Comparison of ENCODE assay signal across 8 cellular contexts in the genomic region with DNA sequence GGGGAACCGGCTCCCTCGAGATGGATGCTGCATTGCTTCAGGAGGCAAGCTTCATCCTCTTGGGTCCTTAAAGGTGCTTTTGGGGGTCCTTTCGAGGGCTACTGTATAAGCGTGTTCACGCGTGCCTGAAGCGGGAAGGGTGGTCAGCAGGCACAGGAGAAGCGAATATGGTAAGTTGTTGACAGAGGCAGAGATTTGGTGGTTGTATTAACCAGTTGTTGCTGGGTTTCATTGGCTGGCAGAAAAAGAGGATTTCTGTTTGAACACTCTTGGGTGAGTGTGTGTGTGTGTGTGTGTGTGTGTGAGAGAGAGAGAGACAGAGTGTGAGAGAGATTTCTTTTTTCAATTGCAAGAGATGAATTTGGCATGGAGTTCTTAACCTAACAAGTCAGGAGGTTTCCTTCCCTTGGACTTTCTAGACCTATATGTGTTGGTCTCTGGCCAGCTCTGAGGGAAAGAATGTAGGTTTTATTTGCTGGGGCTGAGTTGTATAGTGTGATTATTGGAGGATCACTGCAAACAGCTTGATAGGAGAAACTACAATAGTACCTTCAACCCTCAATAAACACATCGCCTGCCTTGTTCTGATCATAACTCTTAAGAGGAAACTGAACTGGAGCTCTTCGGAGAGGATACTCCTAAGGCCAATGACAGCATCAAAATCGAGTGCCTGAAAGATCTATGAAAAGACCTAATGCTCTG. TPM values are rescaled to one million over a fixed set of nuclear protein-coding genes. Genes with fewer than 3 reads are reported as not detected.
A peak's percentile ranks its signal among the peaks of the same experiment; 100 is the strongest.
DNase-seq lines count a peak whose midpoint lies in the region; ATAC-seq and TF ChIP-seq lines count a peak whose summit lies in the region.

No MANE protein-coding gene starts in this region.

- no peak for ATAC-seq in CD8-positive, alpha-beta T cell
- peak; percentile 3 for ATAC-seq in omental fat pad (ENCODE audit: low FRiP score)

- WGBS in SK-N-SH (ENCODE audit: low lambda C conversion rate) = 14% methylated on average over 11 of the region's 11 CpGs

- H3K27ac Mint-ChIP-seq in CD8-positive, alpha-beta T cell = peak overlapping the region; percentile 88

- POLR2A ChIA-PET in CD8-positive, alpha-beta T cell (lab: Charles Lee) = interaction anchor here (0.5 to 0.6 kb wide), 2 partner anchors 104 to 435 kb away, joined by 3 read pairs; no protein-coding TSS in a partner anchor
- POLR2A ChIA-PET in SK-N-SH (lab: Yijun Ruan, JAX) = interaction anchor here (1.1 to 1.3 kb wide), 4 partner anchors 68 to 403 kb away, joined by 3 read pairs; a partner anchor contains a TSS

- TF ChIP-seq EP300 in SK-N-SH (IDR thresholded peaks at IDR 0.05; ENCODE audit: borderline replicate concordance in 1 of 2, low read depth in 1 of 2, low read length in 1 of 2) = no peak

- H4K20me1 ChIP-seq in SK-N-SH (ENCODE audit: insufficient read depth) = peaks cover 26% of the 10 kb centered on the region

- H3K36me3 ChIP-seq in CD8-positive, alpha-beta T cell (ENCODE audit: insufficient read depth, low read length) = no peaks in the 10 kb centered on the region
- no peaks in the 10 kb centered on the region for H3K36me3 ChIP-seq in H7 (replicated peaks; ENCODE audit: control insufficient read depth, insufficient read depth, low read length)
- H3K36me3 ChIP-seq in SK-N-SH (replicated peaks in 1 of 2; ENCODE audit: control insufficient read depth in 1 of 2, insufficient read depth in 2 of 2, low read length in 1 of 2) = no peaks in the 10 kb centered on the region

- CTCF ChIA-PET in CD8-positive, alpha-beta T cell (lab: Charles Lee) = interaction anchor here (0.5 to 1.3 kb wide), 3 partner anchors 9 to 342 kb away, joined by 3 to 4 read pairs (median 3); no protein-coding TSS in a partner anchor
- CTCF ChIA-PET in SK-N-SH (lab: Yijun Ruan, JAX) = interaction anchor here (0.9 to 4.4 kb wide), 5 partner anchors 11 to 329 kb away, joined by 3 to 38 read pairs (median 8); no protein-coding TSS in a partner anchor

- H3F3A ChIP-seq in SK-N-SH (replicated peaks; ENCODE audit: insufficient read depth) = peaks cover 14% of the 10 kb centered on the region

- H3K27ac ChIP-seq in CD8-positive, alpha-beta T cell (ENCODE audit: low read depth, low read length) = peak overlapping the region; percentile 37
- peak overlapping the region; percentile 9 to 20; a peak in 3 of 4 replicates for H3K27ac ChIP-seq in SK-N-SH (ENCODE audit: low read depth in 2 of 2, low read length in 1 of 2)

- H3K27me3 ChIP-seq in CD8-positive, alpha-beta T cell (ENCODE audit: insufficient read depth, low read length) = no peaks in the 10 kb centered on the region
- H3K27me3 ChIP-seq in H7 (ENCODE audit: control insufficient read depth, insufficient read depth, low read length) (no peaks in the 10 kb centered on the region), SK-N-SH (ENCODE audit: insufficient read depth) (no peaks in the 10 kb centered on the region)

- intact Hi-C loops in CD8-positive, alpha-beta T cell (cut with DNase I, micrococcal nuclease) = loop anchor here (1.0 to 10.0 kb wide), 13 partner anchors 67 to 921 kb away; a partner anchor contains a TSS

- H3K4me1 Mint-ChIP-seq in CD8-positive, alpha-beta T cell (ENCODE audit: low read depth) = peaks cover 33% of the 10 kb centered on the region

- peak overlapping the region; percentile 94 for H3K4me2 ChIP-seq in SK-N-SH

- H2AFZ ChIP-seq in SK-N-SH (ENCODE audit: low read depth) = peak overlapping the region; percentile 78; the same call in 1 of the 2 replicates

- no peaks in the 10 kb centered on the region for H3K27me3 Mint-ChIP-seq in CD8-positive, alpha-beta T cell (ENCODE audit: low read depth)

- H3K9me3 Mint-ChIP-seq in CD8-positive, alpha-beta T cell = no peaks in the 10 kb centered on the region

- no peak for TF ChIP-seq CTCF in CD8-positive, alpha-beta T cell (IDR thresholded peaks at IDR 0.05)
- no peak for TF ChIP-seq CTCF in SK-N-SH (IDR thresholded peaks at IDR 0.05)
- TF ChIP-seq CTCF in epithelial cell of proximal tubule (conservative IDR thresholded peaks at IDR 0.05; ENCODE audit: low read depth, low read length) = no peak
- TF ChIP-seq CTCF in omental fat pad (IDR thresholded peaks at IDR 0.05) = no peak

- peaks cover 2% of the 10 kb centered on the region for H3K36me3 Mint-ChIP-seq in CD8-positive, alpha-beta T cell

- H3K9me3 ChIP-seq in CD8-positive, alpha-beta T cell (ENCODE audit: low read length) = no peaks in the 10 kb centered on the region
- H3K9me3 ChIP-seq in SK-N-SH = no peaks in the 10 kb centered on the region

- peaks cover 56% of the 10 kb centered on the region for H3K79me2 ChIP-seq in SK-N-SH (ENCODE audit: insufficient read depth)

- H3K4me1 ChIP-seq in CD8-positive, alpha-beta T cell (ENCODE audit: insufficient read depth, low read length) = peaks cover 18% of the 10 kb centered on the region
- H3K4me1 ChIP-seq in SK-N-SH (ENCODE audit: control insufficient read depth in 1 of 2, insufficient read depth in 2 of 2, low read depth in 1 of 2, low read length in 1 of 2) = peaks cover 8 to 11% of the 10 kb centered on the region in 2 experiments; a peak in 3 of 4 replicates

- peak overlapping the region; percentile 89 for H3K4me3 ChIP-seq in CD8-positive, alpha-beta T cell (ENCODE audit: low read depth, low read length)
- H3K4me3 ChIP-seq in H7 (ENCODE audit: insufficient read depth, low read depth, low read length) (peak overlapping the region; percentile 84), SK-N-SH (ENCODE audit: low read depth in 2 of 2, low read length in 1 of 2) (peak overlapping the region; percentile 89), epithelial cell of proximal tubule (ENCODE audit: low read depth, low read length) (peak overlapping the region; percentile 66)

- peak overlapping the region; percentile 92 for H3K4me3 Mint-ChIP-seq in CD8-positive, alpha-beta T cell

- H3K9ac ChIP-seq in SK-N-SH = peak overlapping the region; percentile 74

- H3K9me2 ChIP-seq in SK-N-SH = no peaks in the 10 kb centered on the region

- no peak for TF ChIP-seq RAD21 in SK-N-SH (IDR thresholded peaks at IDR 0.05; ENCODE audit: low read length)

- DNase-seq in CD8-positive, alpha-beta T cell = peak in 3 of 7 experiments; percentile 2 to 34 (median 11)
- DNase-seq in H7 (no peak), SK-N-SH (no peak), epithelial cell of proximal tubule (ENCODE audit: low read depth) (no peak), omental fat pad (ENCODE audit: low spot score) (no peak), GF-D8 (lab: John Stamatoyannopoulos, UW) (no peak), NCI-H345 treated with DMSO at 0.1 percent for 48 hours (lab: John Stamatoyannopoulos, UW; ENCODE audit: unreplicated experiment) (no peak)
- DNase-seq in effector CD4-positive, alpha-beta T cell = no peak

TF ChIP-seq in SK-N-SH, 30 proteins besides CTCF, POLR2A, EP300 and RAD21 (continues in another document):
- TF ChIP-seq, protein P1, sequence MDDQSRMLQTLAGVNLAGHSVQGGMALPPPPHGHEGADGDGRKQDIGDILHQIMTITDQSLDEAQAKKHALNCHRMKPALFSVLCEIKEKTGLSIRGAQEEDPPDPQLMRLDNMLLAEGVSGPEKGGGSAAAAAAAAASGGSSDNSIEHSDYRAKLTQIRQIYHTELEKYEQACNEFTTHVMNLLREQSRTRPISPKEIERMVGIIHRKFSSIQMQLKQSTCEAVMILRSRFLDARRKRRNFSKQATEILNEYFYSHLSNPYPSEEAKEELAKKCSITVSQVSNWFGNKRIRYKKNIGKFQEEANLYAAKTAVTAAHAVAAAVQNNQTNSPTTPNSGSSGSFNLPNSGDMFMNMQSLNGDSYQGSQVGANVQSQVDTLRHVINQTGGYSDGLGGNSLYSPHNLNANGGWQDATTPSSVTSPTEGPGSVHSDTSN (IDR thresholded peaks at IDR 0.05) = no peak
- TF ChIP-seq, protein P2, sequence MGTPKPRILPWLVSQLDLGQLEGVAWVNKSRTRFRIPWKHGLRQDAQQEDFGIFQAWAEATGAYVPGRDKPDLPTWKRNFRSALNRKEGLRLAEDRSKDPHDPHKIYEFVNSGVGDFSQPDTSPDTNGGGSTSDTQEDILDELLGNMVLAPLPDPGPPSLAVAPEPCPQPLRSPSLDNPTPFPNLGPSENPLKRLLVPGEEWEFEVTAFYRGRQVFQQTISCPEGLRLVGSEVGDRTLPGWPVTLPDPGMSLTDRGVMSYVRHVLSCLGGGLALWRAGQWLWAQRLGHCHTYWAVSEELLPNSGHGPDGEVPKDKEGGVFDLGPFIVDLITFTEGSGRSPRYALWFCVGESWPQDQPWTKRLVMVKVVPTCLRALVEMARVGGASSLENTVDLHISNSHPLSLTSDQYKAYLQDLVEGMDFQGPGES (IDR thresholded peaks at IDR 0.05; ENCODE audit: low read depth, low read length) = no peak
- no peak for TF ChIP-seq SMC3 (IDR thresholded peaks at IDR 0.05; ENCODE audit: low read depth, low read length)
- no peak for TF ChIP-seq FOXJ3 (CRISPR knock-in tag; IDR thresholded peaks at IDR 0.05)
- TF ChIP-seq, protein P3, sequence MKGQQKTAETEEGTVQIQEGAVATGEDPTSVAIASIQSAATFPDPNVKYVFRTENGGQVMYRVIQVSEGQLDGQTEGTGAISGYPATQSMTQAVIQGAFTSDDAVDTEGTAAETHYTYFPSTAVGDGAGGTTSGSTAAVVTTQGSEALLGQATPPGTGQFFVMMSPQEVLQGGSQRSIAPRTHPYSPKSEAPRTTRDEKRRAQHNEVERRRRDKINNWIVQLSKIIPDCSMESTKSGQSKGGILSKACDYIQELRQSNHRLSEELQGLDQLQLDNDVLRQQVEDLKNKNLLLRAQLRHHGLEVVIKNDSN (IDR thresholded peaks at IDR 0.05; ENCODE audit: borderline replicate concordance, low read depth) = no peak
- TF ChIP-seq RFX5 (IDR thresholded peaks at IDR 0.05; ENCODE audit: low read length) = no peak
- TF ChIP-seq RCOR1 (IDR thresholded peaks at IDR 0.05; ENCODE audit: low read length) = no peak

RNA-seq across cellular contexts. Expression of a gene that starts 1.1 kb away (rescaled TPM):
- total RNA-seq in CD8-positive, alpha-beta T cell = 1 to 10 TPM; 6.7 to 7.2 TPM
- total RNA-seq in H7 (2014; rRNA removed; shearing (Covaris generic)) = 39.5 and 49.4 TPM in 2 replicates
- 20.6 and 30.1 TPM in 2 replicates for polyA plus RNA-seq in SK-N-SH (2012; rRNA removed)
- polyA plus RNA-seq in SK-N-SH (2012; cell fraction: cytosol; rRNA removed) = 26.2 and 26.9 TPM in 2 replicates
- 24.1 and 33.0 TPM in 2 replicates for polyA plus RNA-seq in SK-N-SH (2012; cell fraction: nucleus; rRNA removed)
- total RNA-seq in epithelial cell of proximal tubule (27.2 and 32.7 TPM in 2 replicates), omental fat pad (10 to 100 TPM; 13.2 to 29.8 (median 16.3) TPM)
